Comparison of ENCODE assay signal across 10 cellular contexts in genomic region chr9:127005770-127006314, GRCh38.
DNase-seq lines count a peak whose midpoint lies in the region; ATAC-seq and TF ChIP-seq lines count a peak whose summit lies in the region.
"Had no signal": no experiment of that assay in that cellular context is flagged by ENCODE, and none has a peak within 500 bp of the region (broad histone marks: within the 10 kb centered on the region; RNA-seq: fewer than 3 reads in every experiment).

No MANE protein-coding gene starts in this region.

- no peak for TF ChIP-seq CTCF in PC-9 (conservative IDR thresholded peaks at IDR 0.05)

- H3K36me3 ChIP-seq in PC-9 (ENCODE audit: low read depth), result no peaks in the 10 kb centered on the region
- H3K36me3 ChIP-seq: sigmoid colon had no signal

- no peak overlapping the region for H3K4me3 ChIP-seq in PC-9
- H3K4me3 ChIP-seq: sigmoid colon had no signal

- H2AFZ ChIP-seq in PC-9, result no peak overlapping the region

- POLR2A ChIA-PET in PC-9 (lab: Charles Lee; ENCODE audit: unreplicated experiment), result interaction anchor here (0.6 to 0.7 kb wide), 2 partner anchors 71 to 391 kb away, joined by 4 read pairs; partner anchors contain the start of gene SLC2A8

- 0 out of 2 replicates have a peak overlapping the region, but pooled peaks have one; percentile 4 for H3K4me2 ChIP-seq in PC-9

- H3K27ac ChIP-seq in PC-9, result no peak overlapping the region

- no peaks in the 10 kb centered on the region for H3K27me3 ChIP-seq in PC-9 (ENCODE audit: insufficient read depth, low read depth)
- H3K27me3 ChIP-seq: sigmoid colon had no signal

- H4K20me1 ChIP-seq in PC-9 (ENCODE audit: insufficient read depth), result no peaks in the 10 kb centered on the region

- H3F3A ChIP-seq in PC-9 (ENCODE audit: insufficient read depth, low read depth), result peaks cover 14% of the 10 kb centered on the region

- intact Hi-C loops in PC-9 (cut with micrococcal nuclease; ENCODE audit: unreplicated experiment), result no loop called here
- intact Hi-C loops in sciatic nerve (cut with DNase I), result no loop called here

- peak; percentile 26 for ATAC-seq in GM19324 (IDR thresholded peaks at IDR 0.05; ENCODE audit: low FRiP score, unreplicated experiment)
- peak; percentile 25 for ATAC-seq in HG02610 (IDR thresholded peaks at IDR 0.05; ENCODE audit: unreplicated experiment)
- ATAC-seq in sciatic nerve, result peak; percentile 15

- DNase-seq in PC-9 (no peak), sciatic nerve (ENCODE audit: low spot score) (no peak), DMS 273 (lab: John Stamatoyannopoulos, UW; ENCODE audit: unreplicated experiment) (no peak), SKM-1 (lab: John Stamatoyannopoulos, UW; ENCODE audit: unreplicated experiment) (no peak)
- no peak for DNase-seq in effector CD8-positive, alpha-beta T cell (lab: John Stamatoyannopoulos, UW)
- DNase-seq: HFFc6, NCI-H2029, sigmoid colon had no signal

- no peaks in the 10 kb centered on the region for H3K79me2 ChIP-seq in PC-9 (ENCODE audit: low read depth)

- H3K9me3 ChIP-seq in PC-9 (ENCODE audit: insufficient read depth, low read depth), result no peaks in the 10 kb centered on the region
- H3K9me3 ChIP-seq: sigmoid colon had no signal

- no peaks in the 10 kb centered on the region for H3K9me2 ChIP-seq in PC-9 (ENCODE audit: insufficient read depth)

- CTCF ChIA-PET in PC-9 (lab: Charles Lee), result interaction anchor here (0.7 to 1.1 kb wide), 2 partner anchors 20 to 198 kb away, joined by 3 read pairs; no protein-coding TSS in a partner anchor

- no TSS peak for BruUV-seq in PC-9 (replicated peaks; lab: Mats Ljungman, UMichigan)

- peaks cover 16% of the 10 kb centered on the region for H3K4me1 ChIP-seq in PC-9 (replicated peaks; ENCODE audit: insufficient read depth)
